Comparison of ENCODE assay signal across 1 cellular context in the genomic region with DNA sequence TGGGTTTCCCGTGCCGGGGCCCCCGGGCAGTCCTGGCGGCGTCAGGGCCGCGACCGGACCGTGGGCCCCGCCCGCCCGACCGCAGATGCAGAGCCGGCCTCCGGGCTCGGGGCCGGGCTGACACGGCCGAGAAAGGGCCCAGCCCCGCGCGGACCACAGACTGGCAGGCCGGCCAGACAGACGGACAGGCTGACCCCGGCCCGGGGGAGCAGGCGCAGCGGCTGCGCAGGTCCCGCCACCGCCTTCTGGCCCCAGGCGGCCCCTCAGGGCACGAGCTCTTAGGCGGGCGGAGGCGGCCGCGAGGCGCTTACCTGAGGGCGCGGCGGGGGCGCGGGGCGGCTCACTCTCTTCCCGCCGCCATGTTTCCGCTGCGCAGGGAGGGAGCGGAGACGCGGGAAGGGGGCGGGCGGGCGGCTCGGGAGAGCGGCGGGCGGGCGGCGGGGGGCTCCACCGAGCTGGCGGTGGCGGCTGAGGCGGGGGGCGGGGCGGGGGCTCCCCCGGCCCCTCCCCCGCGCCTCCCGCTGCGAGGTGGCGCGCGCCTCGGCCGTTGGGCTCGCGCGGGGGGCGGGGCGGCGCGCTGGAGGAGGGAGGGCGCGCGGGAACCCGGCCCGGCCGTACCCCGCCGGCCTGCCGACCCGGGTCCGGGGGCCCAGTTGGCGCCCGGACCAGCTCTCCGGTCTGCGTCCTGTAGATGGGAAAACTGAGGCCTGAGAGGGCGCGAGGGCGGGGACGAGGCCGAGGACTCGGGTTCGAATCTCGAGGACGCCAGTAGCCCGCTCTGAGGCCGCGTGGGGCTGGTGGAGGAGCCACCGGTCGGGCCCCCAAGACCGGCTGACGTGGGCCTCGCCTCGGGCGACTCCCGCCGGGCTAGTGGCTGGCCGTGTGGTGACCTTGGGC.
TF ChIP-seq lines count a peak whose summit lies in the region.

A gene (minus strand): TSS at position 559 of the 897 bp plus-strand sequence. CDS start 56,173 bp downstream, outside the sequence.

TF ChIP-seq in HepG2, 621 proteins besides CTCF, POLR2A, EP300 and RAD21 (continued from another document and continues in another):
- TF ChIP-seq, protein P1, sequence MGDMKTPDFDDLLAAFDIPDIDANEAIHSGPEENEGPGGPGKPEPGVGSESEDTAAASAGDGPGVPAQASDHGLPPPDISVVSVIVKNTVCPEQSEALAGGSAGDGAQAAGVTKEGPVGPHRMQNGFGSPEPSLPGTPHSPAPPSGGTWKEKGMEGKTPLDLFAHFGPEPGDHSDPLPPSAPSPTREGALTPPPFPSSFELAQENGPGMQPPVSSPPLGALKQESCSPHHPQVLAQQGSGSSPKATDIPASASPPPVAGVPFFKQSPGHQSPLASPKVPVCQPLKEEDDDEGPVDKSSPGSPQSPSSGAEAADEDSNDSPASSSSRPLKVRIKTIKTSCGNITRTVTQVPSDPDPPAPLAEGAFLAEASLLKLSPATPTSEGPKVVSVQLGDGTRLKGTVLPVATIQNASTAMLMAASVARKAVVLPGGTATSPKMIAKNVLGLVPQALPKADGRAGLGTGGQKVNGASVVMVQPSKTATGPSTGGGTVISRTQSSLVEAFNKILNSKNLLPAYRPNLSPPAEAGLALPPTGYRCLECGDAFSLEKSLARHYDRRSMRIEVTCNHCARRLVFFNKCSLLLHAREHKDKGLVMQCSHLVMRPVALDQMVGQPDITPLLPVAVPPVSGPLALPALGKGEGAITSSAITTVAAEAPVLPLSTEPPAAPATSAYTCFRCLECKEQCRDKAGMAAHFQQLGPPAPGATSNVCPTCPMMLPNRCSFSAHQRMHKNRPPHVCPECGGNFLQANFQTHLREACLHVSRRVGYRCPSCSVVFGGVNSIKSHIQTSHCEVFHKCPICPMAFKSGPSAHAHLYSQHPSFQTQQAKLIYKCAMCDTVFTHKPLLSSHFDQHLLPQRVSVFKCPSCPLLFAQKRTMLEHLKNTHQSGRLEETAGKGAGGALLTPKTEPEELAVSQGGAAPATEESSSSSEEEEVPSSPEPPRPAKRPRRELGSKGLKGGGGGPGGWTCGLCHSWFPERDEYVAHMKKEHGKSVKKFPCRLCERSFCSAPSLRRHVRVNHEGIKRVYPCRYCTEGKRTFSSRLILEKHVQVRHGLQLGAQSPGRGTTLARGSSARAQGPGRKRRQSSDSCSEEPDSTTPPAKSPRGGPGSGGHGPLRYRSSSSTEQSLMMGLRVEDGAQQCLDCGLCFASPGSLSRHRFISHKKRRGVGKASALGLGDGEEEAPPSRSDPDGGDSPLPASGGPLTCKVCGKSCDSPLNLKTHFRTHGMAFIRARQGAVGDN (CRISPR knock-in tag; IDR thresholded peaks at IDR 0.05), result peak; percentile 78
- no peak for TF ChIP-seq ZNF343 (CRISPR knock-in tag; IDR thresholded peaks at IDR 0.05)
- no peak for TF ChIP-seq CBX2 (IDR thresholded peaks at IDR 0.05; ENCODE audit: low read depth, low read length)
- TF ChIP-seq CBX2 (CRISPR knock-in tag; IDR thresholded peaks at IDR 0.05; ENCODE audit: low read depth), result no peak
- TF ChIP-seq ESRRA (CRISPR knock-in tag; IDR thresholded peaks at IDR 0.05; ENCODE audit: low read depth), result peak; percentile 17; the same call in 1 of the 2 replicates
- no peak for TF ChIP-seq SYNCRIP (IDR thresholded peaks at IDR 0.05; ENCODE audit: insufficient read depth, low read depth, low read length)
- TF ChIP-seq ATF7-NPFF (CRISPR knock-in tag; IDR thresholded peaks at IDR 0.05; ENCODE audit: low read depth), result peak; percentile 44; the same call in 1 of the 2 replicates
- peak; percentile 0; the same call in 1 of the 2 replicates for TF ChIP-seq SALL1 (CRISPR knock-in tag; IDR thresholded peaks at IDR 0.05)
- TF ChIP-seq ZC3H4 (CRISPR knock-in tag; IDR thresholded peaks at IDR 0.05; ENCODE audit: borderline replicate concordance), result no peak
- no peak for TF ChIP-seq TSC22D2 (CRISPR knock-in tag; IDR thresholded peaks at IDR 0.05; ENCODE audit: borderline replicate concordance)
- TF ChIP-seq, protein P2, sequence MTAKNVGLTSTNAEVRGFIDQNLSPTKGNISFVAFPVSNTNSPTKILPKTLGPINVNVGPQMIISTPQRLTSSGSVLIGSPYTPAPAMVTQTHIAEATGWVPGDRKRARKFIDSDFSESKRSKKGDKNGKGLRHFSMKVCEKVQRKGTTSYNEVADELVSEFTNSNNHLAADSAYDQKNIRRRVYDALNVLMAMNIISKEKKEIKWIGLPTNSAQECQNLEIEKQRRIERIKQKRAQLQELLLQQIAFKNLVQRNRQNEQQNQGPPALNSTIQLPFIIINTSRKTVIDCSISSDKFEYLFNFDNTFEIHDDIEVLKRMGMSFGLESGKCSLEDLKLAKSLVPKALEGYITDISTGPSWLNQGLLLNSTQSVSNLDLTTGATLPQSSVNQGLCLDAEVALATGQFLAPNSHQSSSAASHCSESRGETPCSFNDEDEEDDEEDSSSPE (CRISPR knock-in tag; IDR thresholded peaks at IDR 0.05), result peak; percentile 55
- no peak for TF ChIP-seq ZEB1 (IDR thresholded peaks at IDR 0.05; ENCODE audit: insufficient replicate concordance, low read depth)
- TF ChIP-seq HOXA9 (CRISPR knock-in tag; IDR thresholded peaks at IDR 0.05; ENCODE audit: borderline replicate concordance), result 0 out of 2 replicates have a peak, but pooled peaks have one; percentile 52
- TF ChIP-seq ZNF766 (CRISPR knock-in tag; IDR thresholded peaks at IDR 0.05; ENCODE audit: borderline replicate concordance), result 0 out of 2 replicates have a peak, but pooled peaks have one; percentile 4
- TF ChIP-seq ZFX (CRISPR knock-in tag; IDR thresholded peaks at IDR 0.05; ENCODE audit: low read depth), result peak; percentile 78
- TF ChIP-seq, protein P3, sequence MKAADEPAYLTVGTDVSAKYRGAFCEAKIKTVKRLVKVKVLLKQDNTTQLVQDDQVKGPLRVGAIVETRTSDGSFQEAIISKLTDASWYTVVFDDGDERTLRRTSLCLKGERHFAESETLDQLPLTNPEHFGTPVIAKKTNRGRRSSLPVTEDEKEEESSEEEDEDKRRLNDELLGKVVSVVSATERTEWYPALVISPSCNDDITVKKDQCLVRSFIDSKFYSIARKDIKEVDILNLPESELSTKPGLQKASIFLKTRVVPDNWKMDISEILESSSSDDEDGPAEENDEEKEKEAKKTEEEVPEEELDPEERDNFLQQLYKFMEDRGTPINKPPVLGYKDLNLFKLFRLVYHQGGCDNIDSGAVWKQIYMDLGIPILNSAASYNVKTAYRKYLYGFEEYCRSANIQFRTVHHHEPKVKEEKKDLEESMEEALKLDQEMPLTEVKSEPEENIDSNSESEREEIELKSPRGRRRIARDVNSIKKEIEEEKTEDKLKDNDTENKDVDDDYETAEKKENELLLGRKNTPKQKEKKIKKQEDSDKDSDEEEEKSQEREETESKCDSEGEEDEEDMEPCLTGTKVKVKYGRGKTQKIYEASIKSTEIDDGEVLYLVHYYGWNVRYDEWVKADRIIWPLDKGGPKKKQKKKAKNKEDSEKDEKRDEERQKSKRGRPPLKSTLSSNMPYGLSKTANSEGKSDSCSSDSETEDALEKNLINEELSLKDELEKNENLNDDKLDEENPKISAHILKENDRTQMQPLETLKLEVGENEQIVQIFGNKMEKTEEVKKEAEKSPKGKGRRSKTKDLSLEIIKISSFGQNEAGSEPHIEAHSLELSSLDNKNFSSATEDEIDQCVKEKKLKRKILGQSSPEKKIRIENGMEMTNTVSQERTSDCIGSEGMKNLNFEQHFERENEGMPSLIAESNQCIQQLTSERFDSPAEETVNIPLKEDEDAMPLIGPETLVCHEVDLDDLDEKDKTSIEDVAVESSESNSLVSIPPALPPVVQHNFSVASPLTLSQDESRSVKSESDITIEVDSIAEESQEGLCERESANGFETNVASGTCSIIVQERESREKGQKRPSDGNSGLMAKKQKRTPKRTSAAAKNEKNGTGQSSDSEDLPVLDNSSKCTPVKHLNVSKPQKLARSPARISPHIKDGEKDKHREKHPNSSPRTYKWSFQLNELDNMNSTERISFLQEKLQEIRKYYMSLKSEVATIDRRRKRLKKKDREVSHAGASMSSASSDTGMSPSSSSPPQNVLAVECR (CRISPR knock-in tag; IDR thresholded peaks at IDR 0.05; ENCODE audit: borderline replicate concordance), result peak; percentile 33; the same call in 1 of the 2 replicates
- TF ChIP-seq, protein P4, sequence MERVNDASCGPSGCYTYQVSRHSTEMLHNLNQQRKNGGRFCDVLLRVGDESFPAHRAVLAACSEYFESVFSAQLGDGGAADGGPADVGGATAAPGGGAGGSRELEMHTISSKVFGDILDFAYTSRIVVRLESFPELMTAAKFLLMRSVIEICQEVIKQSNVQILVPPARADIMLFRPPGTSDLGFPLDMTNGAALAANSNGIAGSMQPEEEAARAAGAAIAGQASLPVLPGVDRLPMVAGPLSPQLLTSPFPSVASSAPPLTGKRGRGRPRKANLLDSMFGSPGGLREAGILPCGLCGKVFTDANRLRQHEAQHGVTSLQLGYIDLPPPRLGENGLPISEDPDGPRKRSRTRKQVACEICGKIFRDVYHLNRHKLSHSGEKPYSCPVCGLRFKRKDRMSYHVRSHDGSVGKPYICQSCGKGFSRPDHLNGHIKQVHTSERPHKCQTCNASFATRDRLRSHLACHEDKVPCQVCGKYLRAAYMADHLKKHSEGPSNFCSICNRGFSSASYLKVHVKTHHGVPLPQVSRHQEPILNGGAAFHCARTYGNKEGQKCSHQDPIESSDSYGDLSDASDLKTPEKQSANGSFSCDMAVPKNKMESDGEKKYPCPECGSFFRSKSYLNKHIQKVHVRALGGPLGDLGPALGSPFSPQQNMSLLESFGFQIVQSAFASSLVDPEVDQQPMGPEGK (CRISPR knock-in tag; IDR thresholded peaks at IDR 0.05), result 0 out of 2 replicates have a peak, but pooled peaks have one; percentile 14
- TF ChIP-seq ZNF333 (CRISPR knock-in tag; IDR thresholded peaks at IDR 0.05; ENCODE audit: borderline replicate concordance), result no peak
- TF ChIP-seq, protein P5, sequence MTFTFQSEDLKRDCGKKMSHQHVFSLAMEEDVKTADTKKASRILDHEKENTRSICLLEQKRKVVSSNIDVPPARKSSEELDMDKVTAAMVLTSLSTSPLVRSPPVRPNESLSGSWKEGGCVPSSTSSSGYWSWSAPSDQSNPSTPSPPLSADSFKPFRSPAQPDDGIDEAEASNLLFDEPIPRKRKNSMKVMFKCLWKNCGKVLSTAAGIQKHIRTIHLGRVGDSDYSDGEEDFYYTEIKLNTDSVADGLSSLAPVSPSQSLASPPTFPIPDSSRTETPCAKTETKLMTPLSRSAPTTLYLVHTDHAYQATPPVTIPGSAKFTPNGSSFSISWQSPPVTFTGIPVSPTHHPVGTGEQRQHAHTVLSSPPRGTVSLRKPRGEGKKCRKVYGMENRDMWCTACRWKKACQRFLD (CRISPR knock-in tag; IDR thresholded peaks at IDR 0.05; ENCODE audit: borderline replicate concordance), result peak; percentile 76; the same call in 1 of the 2 replicates
- TF ChIP-seq, protein P6, sequence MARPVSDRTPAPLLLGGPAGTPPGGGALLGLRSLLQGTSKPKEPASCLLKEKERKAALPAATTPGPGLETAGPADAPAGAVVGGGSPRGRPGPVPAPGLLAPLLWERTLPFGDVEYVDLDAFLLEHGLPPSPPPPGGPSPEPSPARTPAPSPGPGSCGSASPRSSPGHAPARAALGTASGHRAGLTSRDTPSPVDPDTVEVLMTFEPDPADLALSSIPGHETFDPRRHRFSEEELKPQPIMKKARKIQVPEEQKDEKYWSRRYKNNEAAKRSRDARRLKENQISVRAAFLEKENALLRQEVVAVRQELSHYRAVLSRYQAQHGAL (CRISPR knock-in tag; IDR thresholded peaks at IDR 0.05; ENCODE audit: not compliant biosample characterization), result no peak
- TF ChIP-seq XBP1 (CRISPR knock-in tag; IDR thresholded peaks at IDR 0.05), result no peak
- TF ChIP-seq JUN (CRISPR knock-in tag; IDR thresholded peaks at IDR 0.05), result no peak
- no peak for TF ChIP-seq ZNF816 (CRISPR knock-in tag; IDR thresholded peaks at IDR 0.05; ENCODE audit: borderline replicate concordance)
- TF ChIP-seq ZNF101 (CRISPR knock-in tag; IDR thresholded peaks at IDR 0.05; ENCODE audit: borderline replicate concordance, low read depth), result no peak
- TF ChIP-seq, protein P7, sequence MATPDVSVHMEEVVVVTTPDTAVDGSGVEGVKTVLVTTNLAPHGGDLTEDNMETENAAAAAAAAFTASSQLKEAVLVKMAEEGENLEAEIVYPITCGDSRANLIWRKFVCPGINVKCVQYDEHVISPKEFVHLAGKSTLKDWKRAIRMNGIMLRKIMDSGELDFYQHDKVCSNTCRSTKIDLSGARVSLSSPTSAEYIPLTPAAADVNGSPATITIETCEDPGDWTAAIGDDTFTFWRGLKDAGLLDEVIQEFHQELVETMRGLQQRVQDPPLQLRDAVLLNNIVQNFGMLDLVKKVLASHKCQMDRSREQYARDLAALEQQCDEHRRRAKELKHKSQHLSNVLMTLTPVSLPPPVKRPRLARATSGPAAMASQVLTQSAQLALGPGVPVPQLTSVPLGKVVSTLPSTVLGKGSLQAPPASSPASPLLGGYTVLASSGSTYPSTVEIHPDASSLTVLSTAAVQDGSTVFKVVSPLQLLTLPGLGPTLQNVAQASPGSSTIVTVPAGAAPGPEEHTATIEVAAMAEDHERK (CRISPR knock-in tag; IDR thresholded peaks at IDR 0.05; ENCODE audit: low read depth), result no peak
- no peak; the same call in 1 of the 2 replicates for TF ChIP-seq ZIK1 (CRISPR knock-in tag; IDR thresholded peaks at IDR 0.05; ENCODE audit: borderline replicate concordance, low read depth)
- no peak for TF ChIP-seq TGIF2 (CRISPR knock-in tag; IDR thresholded peaks at IDR 0.05)
- TF ChIP-seq ZNF7 (CRISPR knock-in tag; IDR thresholded peaks at IDR 0.05), result no peak
- TF ChIP-seq NR2C2 (CRISPR knock-in tag; IDR thresholded peaks at IDR 0.05; ENCODE audit: borderline replicate concordance), result 0 out of 2 replicates have a peak, but pooled peaks have one; percentile 2
- TF ChIP-seq, protein P8, sequence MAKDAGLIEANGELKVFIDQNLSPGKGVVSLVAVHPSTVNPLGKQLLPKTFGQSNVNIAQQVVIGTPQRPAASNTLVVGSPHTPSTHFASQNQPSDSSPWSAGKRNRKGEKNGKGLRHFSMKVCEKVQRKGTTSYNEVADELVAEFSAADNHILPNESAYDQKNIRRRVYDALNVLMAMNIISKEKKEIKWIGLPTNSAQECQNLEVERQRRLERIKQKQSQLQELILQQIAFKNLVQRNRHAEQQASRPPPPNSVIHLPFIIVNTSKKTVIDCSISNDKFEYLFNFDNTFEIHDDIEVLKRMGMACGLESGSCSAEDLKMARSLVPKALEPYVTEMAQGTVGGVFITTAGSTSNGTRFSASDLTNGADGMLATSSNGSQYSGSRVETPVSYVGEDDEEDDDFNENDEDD (CRISPR knock-in tag; IDR thresholded peaks at IDR 0.05; ENCODE audit: borderline replicate concordance), result peak; percentile 12; the same call in 1 of the 2 replicates
- TF ChIP-seq, protein P9, sequence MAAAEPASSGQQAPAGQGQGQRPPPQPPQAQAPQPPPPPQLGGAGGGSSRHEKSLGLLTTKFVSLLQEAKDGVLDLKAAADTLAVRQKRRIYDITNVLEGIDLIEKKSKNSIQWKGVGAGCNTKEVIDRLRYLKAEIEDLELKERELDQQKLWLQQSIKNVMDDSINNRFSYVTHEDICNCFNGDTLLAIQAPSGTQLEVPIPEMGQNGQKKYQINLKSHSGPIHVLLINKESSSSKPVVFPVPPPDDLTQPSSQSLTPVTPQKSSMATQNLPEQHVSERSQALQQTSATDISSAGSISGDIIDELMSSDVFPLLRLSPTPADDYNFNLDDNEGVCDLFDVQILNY (CRISPR knock-in tag; conservative IDR thresholded peaks at IDR 0.05), result 0 out of 2 replicates have a peak, but pooled peaks have one; percentile 36
- TF ChIP-seq HNF4A (CRISPR knock-in tag; IDR thresholded peaks at IDR 0.05), result no peak
- TF ChIP-seq AHR (CRISPR knock-in tag; IDR thresholded peaks at IDR 0.05), result 0 out of 2 replicates have a peak, but pooled peaks have one; percentile 27
- TF ChIP-seq PHF8 (CRISPR knock-in tag; IDR thresholded peaks at IDR 0.05), result peak; percentile 61
- TF ChIP-seq YY1 (IDR thresholded peaks at IDR 0.05; ENCODE audit: insufficient read depth, insufficient replicate concordance, low read depth, low read length), result peak; percentile 88
- no peak for TF ChIP-seq ZNF30 (CRISPR knock-in tag; IDR thresholded peaks at IDR 0.05)
- TF ChIP-seq KDM4B (CRISPR knock-in tag; IDR thresholded peaks at IDR 0.05), result no peak
- peak; percentile 43; the same call in 1 of the 2 replicates for TF ChIP-seq MTA1 (CRISPR knock-in tag; IDR thresholded peaks at IDR 0.05; ENCODE audit: borderline replicate concordance)
